18 cellular contexts compared by ENCODE assay signal in genomic region chrX:136906921-136907510, GRCh38. TPM values are rescaled to one million over a fixed set of nuclear protein-coding genes. Genes with fewer than 3 reads are reported as not detected.
DNase-seq lines count a peak whose midpoint lies in the region; ATAC-seq and TF ChIP-seq lines count a peak whose summit lies in the region.
"Had no signal": no experiment of that assay in that cellular context is flagged by ENCODE, and none has a peak within 500 bp of the region (broad histone marks: within the 10 kb centered on the region; RNA-seq: fewer than 3 reads in every experiment).

No MANE protein-coding gene starts in this region.

- no peaks in the 10 kb centered on the region for H3K36me3 ChIP-seq in BE2C
- no peaks in the 10 kb centered on the region for H3K36me3 ChIP-seq in neuron (ENCODE audit: insufficient read depth, low read length)
- H3K36me3 ChIP-seq: MG63 had no signal

- peak overlapping the region; percentile 48 for H2AFZ ChIP-seq in neuron (ENCODE audit: low read depth, low read length)
- H2AFZ ChIP-seq: PC-9 had no signal

- H3K9me3 ChIP-seq in BE2C (no peaks in the 10 kb centered on the region), neuron (ENCODE audit: low read length) (no peaks in the 10 kb centered on the region)
- H3K9me3 ChIP-seq: MG63 had no signal

- H3K4me1 ChIP-seq in BE2C: no peaks in the 10 kb centered on the region
- peaks cover 11% of the 10 kb centered on the region for H3K4me1 ChIP-seq in neuron (ENCODE audit: insufficient read depth, low read length)

- TF ChIP-seq CTCF in BE2C (IDR thresholded peaks at IDR 0.05; ENCODE audit: low read depth, low read length): no peak

- H3K27me3 ChIP-seq in BE2C (no peaks in the 10 kb centered on the region), neuron (ENCODE audit: insufficient read depth, low read length) (no peaks in the 10 kb centered on the region)
- H3K27me3 ChIP-seq: MG63 had no signal

- ATAC-seq in GM18519 (IDR thresholded peaks at IDR 0.05; ENCODE audit: low FRiP score, unreplicated experiment): no peak
- ATAC-seq: CD8-positive, alpha-beta T cell; T-helper 17 cell had no signal

- H3K4me3 ChIP-seq in BE2C (ENCODE audit: low read depth, low read length) (no peak overlapping the region), neuron (ENCODE audit: low read length) (no peak overlapping the region)
- H3K4me3 ChIP-seq: MG63, PC-9, SK-N-MC had no signal

- DNase-seq in DMS 273 (lab: John Stamatoyannopoulos, UW; ENCODE audit: unreplicated experiment) (peak; percentile 23), DMS 273 treated with DMSO at 0.1 percent for 48 hours (lab: John Stamatoyannopoulos, UW) (no peak), BE2C (peak; percentile 46), RPMI8226 (peak; percentile 54), COR-L47 (lab: John Stamatoyannopoulos, UW) (no peak)
- DNase-seq in activated CD8-positive, alpha-beta memory T cell treated with anti-CD3 and anti-CD28 coated beads, Interleukin-2, amount 50 U/mL, for 4 hours: no peak
- DNase-seq: CD8-positive, alpha-beta T cell; EL; MG63; NCI-H187; NCI-H69; PC-9; SHP77 treated with DMSO at 0.1 percent for 48 hours; SW 1271; T-helper 17 cell had no signal

RNA-seq across cellular contexts. Expression of gene RBMX, which starts 26.5 kb away (rescaled TPM):
- polyA plus RNA-seq in BE2C (2012; ENCODE audit: insufficient read depth, insufficient read length, low read depth): 136 TPM

Comparison
In these comparisons a context has a peak if more than half of its experiments do, and no peak if none do; other contexts are left out.
1. DNase-seq: peak in DMS 273 (single experiment), BE2C (single experiment) and RPMI8226 (single experiment); none in DMS 273 treated with DMSO at 0.1 percent for 48 hours (single experiment), COR-L47 (single experiment) and activated CD8-positive, alpha-beta memory T cell treated with anti-CD3 and anti-CD28 coated beads, Interleukin-2, amount 50 U/mL, for 4 hours (single experiment).